Comparison of ENCODE assay signal across 8 cellular contexts in genomic region chr22:45309422-45310227, GRCh38. TPM values are rescaled to one million over a fixed set of nuclear protein-coding genes. Genes with fewer than 3 reads are reported as not detected.
A peak's percentile ranks its signal among the peaks of the same experiment; 100 is the strongest.
DNase-seq lines count a peak whose midpoint lies in the region; ATAC-seq and TF ChIP-seq lines count a peak whose summit lies in the region.

FAM118A (plus strand) TSS chr22:45309934; CDS start chr22:45322380, 12,446 bp downstream.

- peak within 1 kb of the TSS; percentile 48 for H3K27ac ChIP-seq in RWPE2 (ENCODE audit: poor library complexity, severe bottlenecking)

- 0 out of 2 replicates have a peak, but pooled peaks cover 3% of the 10 kb centered on the region for H3K36me3 ChIP-seq in RWPE2 (ENCODE audit: low read depth)

- H3K4me1 Mint-ChIP-seq in nephron, result peaks cover 28% of the 10 kb centered on the region

- H3K9me3 ChIP-seq in RWPE2 (ENCODE audit: severe bottlenecking), result no peaks in the 10 kb centered on the region

- TF ChIP-seq CTCF in RWPE2 (IDR thresholded peaks at IDR 0.05; ENCODE audit: poor library complexity, severe bottlenecking) (no peak), fibroblast of pulmonary artery (IDR thresholded peaks at IDR 0.05; ENCODE audit: low read length, missing control alignments) (no peak), nephron (IDR thresholded peaks at IDR 0.05; ENCODE audit: unreplicated experiment in 3 of 3) (peak in 1 of 3 experiments; percentile 13)

- ATAC-seq in RWPE2 (ENCODE audit: low read depth), result peak; percentile 85
- ATAC-seq in stimulated activated naive CD8-positive, alpha-beta T cell treated with anti-CD3 and anti-CD28 coated beads, Interleukin-15, Interleukin-2, amounts not matched to agents 100 U/mL and 50 U/mL, for 24 hours, result peak; percentile 85

- H3K36me3 Mint-ChIP-seq in nephron (ENCODE audit: low read depth), result peaks cover 5% of the 10 kb centered on the region

- H3K9me3 Mint-ChIP-seq in nephron, result no peaks in the 10 kb centered on the region

- no peaks in the 10 kb centered on the region for H3K27me3 ChIP-seq in RWPE2 (ENCODE audit: insufficient read depth, poor library complexity, severe bottlenecking)

- H3K4me3 ChIP-seq in RWPE2 (ENCODE audit: severe bottlenecking) (peak within 1 kb of the TSS; percentile 69), fibroblast of pulmonary artery (replicated peaks; ENCODE audit: low read depth, low read length) (peak within 1 kb of the TSS; percentile 78)

- peak within 1 kb of the TSS; percentile 81 to 90 (median 84) for H3K27ac Mint-ChIP-seq in nephron

- DNase-seq in ELF-1 (ENCODE audit: low read depth, low spot score) (peak; percentile 95), H4 (ENCODE audit: low spot score) (peak; percentile 82), LoVo (ENCODE audit: low spot score) (peak; percentile 93), RWPE2 (ENCODE audit: low spot score) (peak; percentile 84), fibroblast of pulmonary artery (ENCODE audit: low read depth) (peak; percentile 92)
- DNase-seq in activated effector memory CD4-positive, alpha-beta T cell treated with Interleukin-2 at 50 U/mL for 16 hours, result peak; percentile 97
- peak; percentile 98 for DNase-seq in stimulated activated naive CD8-positive, alpha-beta T cell treated with anti-CD3 and anti-CD28 coated beads, Interleukin-15, Interleukin-2, amounts not matched to agents 100 U/mL and 50 U/mL, for 24 hours

- H3K27me3 Mint-ChIP-seq in nephron (ENCODE audit: low read depth), result no peaks in the 10 kb centered on the region

- H3K4me3 Mint-ChIP-seq in nephron, result peak within 1 kb of the TSS; percentile 86 to 90 (median 87)

- H3K4me1 ChIP-seq in RWPE2 (ENCODE audit: insufficient read depth, poor library complexity, severe bottlenecking), result peaks cover 7% of the 10 kb centered on the region

RNA-seq across cellular contexts. Expression of gene FAM118A, which starts in this region (rescaled TPM):
- total RNA-seq in H4 (2014; rRNA removed; shearing (Covaris generic)), result 6.5 and 9.4 TPM in 2 replicates

Comparison
In these comparisons a context has a peak if more than half of its experiments do, and no peak if none do; other contexts are left out.
1. Peak in every context shown above with its lines: DNase-seq, ATAC-seq, H3K4me3 ChIP-seq and H3K27ac ChIP-seq.